17 cellular contexts compared by ENCODE assay signal in the genomic region with DNA sequence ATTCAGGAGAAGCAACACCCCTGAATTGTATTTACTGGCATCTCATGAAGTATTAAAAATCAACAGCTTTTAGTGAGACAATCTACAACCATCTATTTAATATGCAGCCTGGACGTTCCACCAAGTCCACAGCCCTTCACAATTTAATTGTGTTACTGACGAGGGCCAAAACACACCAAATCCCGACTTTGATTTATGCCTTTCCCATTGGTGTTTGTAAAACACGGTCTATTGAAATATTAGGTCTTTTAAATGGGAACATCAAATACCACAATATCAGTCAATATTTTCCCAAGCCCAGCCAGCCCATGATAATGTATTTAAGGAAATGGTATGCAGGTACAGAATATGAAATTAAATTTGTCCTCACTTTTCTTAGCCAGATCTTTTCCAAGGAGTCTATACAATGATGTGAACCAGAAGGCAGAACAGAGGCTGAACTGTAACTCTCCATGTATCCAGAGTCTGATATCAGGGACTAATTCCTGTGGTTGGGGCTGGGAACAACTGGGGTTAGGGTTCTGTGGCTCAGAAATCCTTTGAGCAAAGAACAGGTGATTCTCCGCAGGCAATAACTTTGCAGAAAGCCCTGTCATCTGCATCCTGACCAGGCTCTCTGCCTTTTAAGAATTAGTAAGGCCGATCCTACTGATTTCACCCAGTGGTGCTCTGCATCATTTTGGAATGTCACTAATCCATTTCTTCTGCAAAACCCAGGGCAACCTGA.
DNase-seq lines count a peak whose midpoint lies in the region; ATAC-seq and TF ChIP-seq lines count a peak whose summit lies in the region.
"Had no signal": no experiment of that assay in that cellular context is flagged by ENCODE, and none has a peak within 500 bp of the region (broad histone marks: within the 10 kb centered on the region; RNA-seq: fewer than 3 reads in every experiment).

No MANE protein-coding gene starts in this region.

- POLR2A ChIA-PET in Caco-2 (lab: Charles Lee) = no interaction called here

- no peaks in the 10 kb centered on the region for H3K27me3 ChIP-seq in Caco-2 (replicated peaks; ENCODE audit: control insufficient read depth, insufficient read depth, low read length)
- no peaks in the 10 kb centered on the region for H3K27me3 ChIP-seq in liver (ENCODE audit: control insufficient read depth in 4 of 4, insufficient read depth in 4 of 4, low read length in 3 of 4)
- H3K27me3 ChIP-seq in prostate gland (replicated peaks; ENCODE audit: insufficient read depth) = no peaks in the 10 kb centered on the region
- H3K27me3 ChIP-seq in gastrocnemius medialis = no peaks in the 10 kb centered on the region

- no peaks in the 10 kb centered on the region for H3K27me3 Mint-ChIP-seq in Caco-2 (ENCODE audit: insufficient read depth, unreplicated experiment)

- TF ChIP-seq CTCF in Caco-2 (IDR thresholded peaks at IDR 0.05; ENCODE audit: insufficient read depth in 1 of 2, low read depth in 1 of 2, low read length in 1 of 2, severe bottlenecking in 1 of 2, unreplicated experiment in 1 of 2) (no peak), liver (IDR thresholded peaks at IDR 0.05; ENCODE audit: low read depth, low read length, missing input control) (no peak), prostate gland (IDR thresholded peaks at IDR 0.05) (no peak), gastrocnemius medialis (IDR thresholded peaks at IDR 0.05 in 4 of 5, conservative IDR thresholded peaks at IDR 0.05 in 1 of 5) (no peak)

- WGBS in liver = 67% methylated on average over 6 of the region's 6 CpGs
- WGBS in prostate gland = 55% methylated on average over 6 of the region's 6 CpGs

- H3K4me1 ChIP-seq in Caco-2 = peaks cover 66% of the 10 kb centered on the region
- peaks cover 2 to 89% (median 79%) of the 10 kb centered on the region in 4 donors for H3K4me1 ChIP-seq in liver (ENCODE audit: control insufficient read depth in 4 of 4, insufficient read depth in 4 of 4, low read length in 3 of 4)
- H3K4me1 ChIP-seq in prostate gland (replicated peaks) = peaks cover 30% of the 10 kb centered on the region
- no peaks in the 10 kb centered on the region for H3K4me1 ChIP-seq in gastrocnemius medialis

- intact Hi-C loops in Caco-2 (cut with micrococcal nuclease; ENCODE audit: unreplicated experiment) (no loop called here), prostate gland (cut with DNase I) (no loop called here), gastrocnemius medialis (cut with DNase I; ENCODE audit: low total_unique reads) (no loop called here)

- H3K27ac ChIP-seq in liver (ENCODE audit: low read depth in 1 of 2, low read length in 2 of 2) (peak overlapping the region; percentile 35 to 75), prostate gland (peak overlapping the region in 1 of 2 donors; percentile 2), gastrocnemius medialis (no peak overlapping the region)
- H3K27ac ChIP-seq: 22Rv1, A549, C4-2B, GM23248 had no signal

- H3K4me3 ChIP-seq in Caco-2 (ENCODE audit: low read depth, low read length) (no peak overlapping the region), liver (ENCODE audit: low read depth in 1 of 3, low read length in 3 of 3) (no peak overlapping the region), prostate gland (no peak overlapping the region), gastrocnemius medialis (no peak overlapping the region)
- H3K4me3 ChIP-seq: A549, GM23248 had no signal

- DNase-seq in Caco-2 (no peak), amniotic epithelial cell (ENCODE audit: low read depth) (peak; percentile 29), prostate gland (ENCODE audit: low spot score) (peak; percentile 39), gastrocnemius medialis (no peak)
- DNase-seq: AML-193; CD4-positive, alpha-beta T cell; DMS153; DMS79; GDM1; GM23248; HCEC 1CT had no signal

- no peak overlapping the region for H3K4me3 Mint-ChIP-seq in Caco-2 (ENCODE audit: unreplicated experiment)
- H3K4me3 Mint-ChIP-seq: CD4-positive, alpha-beta T cell had no signal

- in situ Hi-C loops in gastrocnemius medialis (cut with MboI; ENCODE audit: low sequenced_read_pairs in 4 of 4) = loop anchor here in 3 of 4 donors (10.0 to 25.0 kb wide), 2 partner anchors 232 to 324 kb away; no protein-coding TSS in a partner anchor

- H3K9me3 ChIP-seq in Caco-2 (no peaks in the 10 kb centered on the region), liver (ENCODE audit: control insufficient read depth in 4 of 4, low read length in 3 of 4) (no peaks in the 10 kb centered on the region), prostate gland (no peaks in the 10 kb centered on the region), gastrocnemius medialis (no peaks in the 10 kb centered on the region)
- H3K9me3 ChIP-seq: A549 had no signal

- H3K36me3 ChIP-seq in Caco-2 (ENCODE audit: control insufficient read depth, insufficient read depth, low read length) (0 out of 2 replicates have a peak, but pooled peaks cover 2% of the 10 kb centered on the region), liver (ENCODE audit: control insufficient read depth in 4 of 4, insufficient read depth in 3 of 4, low read depth in 1 of 4, low read length in 3 of 4) (no peaks in the 10 kb centered on the region), prostate gland (no peaks in the 10 kb centered on the region), gastrocnemius medialis (no peaks in the 10 kb centered on the region)

- no peak for ATAC-seq in GM19328 (IDR thresholded peaks at IDR 0.05; ENCODE audit: unreplicated experiment)
- ATAC-seq in GM18867 (IDR thresholded peaks at IDR 0.05; ENCODE audit: unreplicated experiment) = no peak
- ATAC-seq in gastrocnemius medialis = no peak
- ATAC-seq: A549 had no signal

- H3K4me1 Mint-ChIP-seq in Caco-2 (ENCODE audit: low read depth, unreplicated experiment) = peaks cover 31% of the 10 kb centered on the region

- CTCF ChIA-PET in Caco-2 (lab: Charles Lee) = interaction anchor here (0.9 kb wide), 1 partner anchor 7 kb away, joined by 3 read pairs; no protein-coding TSS in a partner anchor

- H3K9me3 Mint-ChIP-seq in Caco-2 (ENCODE audit: unreplicated experiment) = no peaks in the 10 kb centered on the region
- H3K9me3 Mint-ChIP-seq: CD4-positive, alpha-beta T cell had no signal

- no peak overlapping the region for H3K9ac ChIP-seq in liver (ENCODE audit: low read depth in 1 of 2, low read length in 2 of 2)
- H3K9ac ChIP-seq: GM23248 had no signal

- TF ChIP-seq RAD21 in liver (IDR thresholded peaks at IDR 0.05) = no peak

- BruUV-seq in Caco-2 (replicated peaks; lab: Mats Ljungman, UMichigan) = no TSS peak

- peak overlapping the region; percentile 24 for H3K27ac Mint-ChIP-seq in Caco-2 (ENCODE audit: unreplicated experiment)
- H3K27ac Mint-ChIP-seq: CD4-positive, alpha-beta T cell had no signal

- H3K36me3 Mint-ChIP-seq in Caco-2 (ENCODE audit: insufficient read depth, unreplicated experiment) = peaks cover 23% of the 10 kb centered on the region

- TF ChIP-seq POLR2A in prostate gland (IDR thresholded peaks at IDR 0.05) (no peak), gastrocnemius medialis (IDR thresholded peaks at IDR 0.05) (no peak)

TF ChIP-seq in liver, 16 proteins besides CTCF, POLR2A, EP300 and RAD21:
- TF ChIP-seq, protein P1, sequence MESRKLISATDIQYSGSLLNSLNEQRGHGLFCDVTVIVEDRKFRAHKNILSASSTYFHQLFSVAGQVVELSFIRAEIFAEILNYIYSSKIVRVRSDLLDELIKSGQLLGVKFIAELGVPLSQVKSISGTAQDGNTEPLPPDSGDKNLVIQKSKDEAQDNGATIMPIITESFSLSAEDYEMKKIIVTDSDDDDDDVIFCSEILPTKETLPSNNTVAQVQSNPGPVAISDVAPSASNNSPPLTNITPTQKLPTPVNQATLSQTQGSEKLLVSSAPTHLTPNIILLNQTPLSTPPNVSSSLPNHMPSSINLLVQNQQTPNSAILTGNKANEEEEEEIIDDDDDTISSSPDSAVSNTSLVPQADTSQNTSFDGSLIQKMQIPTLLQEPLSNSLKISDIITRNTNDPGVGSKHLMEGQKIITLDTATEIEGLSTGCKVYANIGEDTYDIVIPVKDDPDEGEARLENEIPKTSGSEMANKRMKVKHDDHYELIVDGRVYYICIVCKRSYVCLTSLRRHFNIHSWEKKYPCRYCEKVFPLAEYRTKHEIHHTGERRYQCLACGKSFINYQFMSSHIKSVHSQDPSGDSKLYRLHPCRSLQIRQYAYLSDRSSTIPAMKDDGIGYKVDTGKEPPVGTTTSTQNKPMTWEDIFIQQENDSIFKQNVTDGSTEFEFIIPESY (IDR thresholded peaks at IDR 0.05) = no peak
- TF ChIP-seq TAF1 (conservative IDR thresholded peaks at IDR 0.05) (no peak), SP1 (IDR thresholded peaks at IDR 0.05) (no peak), NR2F2 (IDR thresholded peaks at IDR 0.05) (no peak), GABPA (IDR thresholded peaks at IDR 0.05 in 1 of 2, conservative IDR thresholded peaks at IDR 0.05 in 1 of 2) (no peak)
- TF ChIP-seq, protein P2, sequence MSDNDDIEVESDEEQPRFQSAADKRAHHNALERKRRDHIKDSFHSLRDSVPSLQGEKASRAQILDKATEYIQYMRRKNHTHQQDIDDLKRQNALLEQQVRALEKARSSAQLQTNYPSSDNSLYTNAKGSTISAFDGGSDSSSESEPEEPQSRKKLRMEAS (IDR thresholded peaks at IDR 0.05) = no peak

Comparison
In these comparisons a context has a peak if more than half of its experiments do, and no peak if none do; other contexts are left out.
1. DNase-seq: peak in amniotic epithelial cell (single experiment) and prostate gland (single experiment); none in Caco-2 (0 of 2) and gastrocnemius medialis (0 of 2).
2. H3K27ac ChIP-seq: peak in liver (2 of 2); none in gastrocnemius medialis (0 of 4).